9 cellular contexts compared by ENCODE assay signal in the genomic region with DNA sequence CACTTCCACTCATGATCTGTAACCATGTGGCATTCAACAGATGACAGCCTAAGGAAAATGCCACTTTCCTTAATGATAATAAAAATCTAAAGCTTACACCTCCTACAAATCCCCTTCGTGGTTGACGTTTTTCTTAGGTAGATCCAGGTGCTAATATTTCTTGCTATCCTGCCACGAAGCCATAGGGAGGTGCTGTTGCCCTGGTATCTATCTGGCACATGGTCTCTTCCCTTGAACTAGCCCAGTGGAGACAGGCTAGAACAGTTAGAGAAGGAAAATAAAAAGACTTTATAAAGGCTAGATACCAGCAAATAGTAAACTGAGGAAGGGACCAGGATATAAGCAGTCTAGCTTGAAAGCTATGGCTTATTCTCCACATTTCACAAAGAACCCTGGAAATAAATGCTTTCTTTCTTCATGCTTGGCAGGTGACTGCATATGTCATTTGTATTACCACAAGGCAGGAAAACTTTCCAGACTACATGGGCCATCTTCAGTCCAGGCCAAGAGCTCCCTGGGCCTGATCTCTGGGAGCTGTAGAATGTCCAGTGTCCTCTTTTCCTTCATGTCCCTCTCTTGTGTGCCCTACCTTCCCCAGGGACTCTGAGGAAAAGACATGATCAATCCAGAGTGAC. TPM values are rescaled to one million over a fixed set of nuclear protein-coding genes. Genes with fewer than 3 reads are reported as not detected.
DNase-seq lines count a peak whose midpoint lies in the region; ATAC-seq and TF ChIP-seq lines count a peak whose summit lies in the region.
"Had no signal": no experiment of that assay in that cellular context is flagged by ENCODE, and none has a peak within 500 bp of the region (broad histone marks: within the 10 kb centered on the region; RNA-seq: fewer than 3 reads in every experiment).

No MANE protein-coding gene starts in this region.

- TF ChIP-seq CTCF in LNCAP (IDR thresholded peaks at IDR 0.05): peak; percentile 83; the same call in 1 of the 2 replicates
- TF ChIP-seq CTCF in CD8-positive, alpha-beta T cell (IDR thresholded peaks at IDR 0.05): no peak

- DNase-seq in NCI-H2171 treated with DMSO at 0.1 percent for 48 hours (lab: John Stamatoyannopoulos, UW): peak; percentile 57
- DNase-seq in NCI-H2171 (lab: John Stamatoyannopoulos, UW): no peak
- peak; percentile 73 for DNase-seq in islet precursor cell
- no peak for DNase-seq in CD8-positive, alpha-beta T cell
- DNase-seq in activated CD4-positive, alpha-beta T cell treated with anti-CD3 and anti-CD28 coated beads, Interleukin-2, amount 50 U/mL, for 1 hour: no peak

- H3K27ac ChIP-seq in CD8-positive, alpha-beta T cell (ENCODE audit: low read depth, low read length): no peak overlapping the region

- H3K4me1 ChIP-seq in CD8-positive, alpha-beta T cell (ENCODE audit: insufficient read depth, low read length): no peaks in the 10 kb centered on the region

- H3K27me3 ChIP-seq in CD8-positive, alpha-beta T cell (ENCODE audit: insufficient read depth, low read length): no peaks in the 10 kb centered on the region

- no peaks in the 10 kb centered on the region for H3K36me3 Mint-ChIP-seq in CD8-positive, alpha-beta T cell

- peaks cover 9% of the 10 kb centered on the region for H3K27me3 Mint-ChIP-seq in CD8-positive, alpha-beta T cell (ENCODE audit: low read depth)

- H3K36me3 ChIP-seq in CD8-positive, alpha-beta T cell (ENCODE audit: insufficient read depth, low read length): no peaks in the 10 kb centered on the region

- POLR2A ChIA-PET in CD8-positive, alpha-beta T cell (lab: Charles Lee): no interaction called here

- intact Hi-C loops in CD8-positive, alpha-beta T cell (cut with DNase I, micrococcal nuclease): no loop called here

- ATAC-seq in SK-N-SH treated with all-trans-retinoic acid at 6 μM for 48 hours (peak; percentile 42; the same call in 2 of the 3 replicates), GM21526 (IDR thresholded peaks at IDR 0.05; ENCODE audit: low FRiP score, unreplicated experiment) (no peak)
- ATAC-seq in CD8-positive, alpha-beta T cell: no peak

- no peaks in the 10 kb centered on the region for H3K4me1 Mint-ChIP-seq in CD8-positive, alpha-beta T cell (ENCODE audit: low read depth)

- no peaks in the 10 kb centered on the region for H3K9me3 Mint-ChIP-seq in CD8-positive, alpha-beta T cell
- H3K9me3 Mint-ChIP-seq: T-helper 1 cell treated with Interleukin-12 subunit alpha and Interleukin-12 subunit beta and Interleukin-4 antibody, amounts not matched to agents 30 μg/mL and 1 μg/mL, for 36 hours had no signal

- no peaks in the 10 kb centered on the region for H3K9me3 ChIP-seq in CD8-positive, alpha-beta T cell (ENCODE audit: low read length)

- H3K4me3 Mint-ChIP-seq in CD8-positive, alpha-beta T cell: no peak overlapping the region
- H3K4me3 Mint-ChIP-seq: T-helper 1 cell treated with Interleukin-12 subunit alpha and Interleukin-12 subunit beta and Interleukin-4 antibody, amounts not matched to agents 30 μg/mL and 1 μg/mL, for 36 hours had no signal

- H3K27ac Mint-ChIP-seq in CD8-positive, alpha-beta T cell: no peak overlapping the region
- H3K27ac Mint-ChIP-seq: T-helper 1 cell treated with Interleukin-12 subunit alpha and Interleukin-12 subunit beta and Interleukin-4 antibody, amounts not matched to agents 30 μg/mL and 1 μg/mL, for 36 hours had no signal

- H3K4me3 ChIP-seq in CD8-positive, alpha-beta T cell (ENCODE audit: low read depth, low read length): no peak overlapping the region

- CTCF ChIA-PET in CD8-positive, alpha-beta T cell (lab: Charles Lee): no interaction called here

TF ChIP-seq in SK-N-SH treated with all-trans-retinoic acid at 6 μM for 48 hours, 23 proteins besides CTCF, POLR2A, EP300 and RAD21:
- TF ChIP-seq PPARA (CRISPR knock-in tag; IDR thresholded peaks at IDR 0.05; ENCODE audit: borderline replicate concordance) (no peak), ESRRG (CRISPR knock-in tag; IDR thresholded peaks at IDR 0.05) (no peak), OSR1 (CRISPR knock-in tag; IDR thresholded peaks at IDR 0.05) (no peak), ZNF565 (CRISPR knock-in tag; conservative IDR thresholded peaks at IDR 0.05; ENCODE audit: low read depth) (no peak), SNAI2 (CRISPR knock-in tag; IDR thresholded peaks at IDR 0.05) (no peak), ZNF70 (CRISPR knock-in tag; IDR thresholded peaks at IDR 0.05) (no peak), ISL1 (CRISPR knock-in tag; IDR thresholded peaks at IDR 0.05) (no peak), BACH2 (CRISPR knock-in tag; IDR thresholded peaks at IDR 0.05; ENCODE audit: borderline replicate concordance) (no peak), ZFP3 (CRISPR knock-in tag; IDR thresholded peaks at IDR 0.05) (no peak)
- TF ChIP-seq, protein P1, sequence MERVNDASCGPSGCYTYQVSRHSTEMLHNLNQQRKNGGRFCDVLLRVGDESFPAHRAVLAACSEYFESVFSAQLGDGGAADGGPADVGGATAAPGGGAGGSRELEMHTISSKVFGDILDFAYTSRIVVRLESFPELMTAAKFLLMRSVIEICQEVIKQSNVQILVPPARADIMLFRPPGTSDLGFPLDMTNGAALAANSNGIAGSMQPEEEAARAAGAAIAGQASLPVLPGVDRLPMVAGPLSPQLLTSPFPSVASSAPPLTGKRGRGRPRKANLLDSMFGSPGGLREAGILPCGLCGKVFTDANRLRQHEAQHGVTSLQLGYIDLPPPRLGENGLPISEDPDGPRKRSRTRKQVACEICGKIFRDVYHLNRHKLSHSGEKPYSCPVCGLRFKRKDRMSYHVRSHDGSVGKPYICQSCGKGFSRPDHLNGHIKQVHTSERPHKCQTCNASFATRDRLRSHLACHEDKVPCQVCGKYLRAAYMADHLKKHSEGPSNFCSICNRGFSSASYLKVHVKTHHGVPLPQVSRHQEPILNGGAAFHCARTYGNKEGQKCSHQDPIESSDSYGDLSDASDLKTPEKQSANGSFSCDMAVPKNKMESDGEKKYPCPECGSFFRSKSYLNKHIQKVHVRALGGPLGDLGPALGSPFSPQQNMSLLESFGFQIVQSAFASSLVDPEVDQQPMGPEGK (CRISPR knock-in tag; IDR thresholded peaks at IDR 0.05; ENCODE audit: borderline replicate concordance): no peak
- TF ChIP-seq, protein P2, sequence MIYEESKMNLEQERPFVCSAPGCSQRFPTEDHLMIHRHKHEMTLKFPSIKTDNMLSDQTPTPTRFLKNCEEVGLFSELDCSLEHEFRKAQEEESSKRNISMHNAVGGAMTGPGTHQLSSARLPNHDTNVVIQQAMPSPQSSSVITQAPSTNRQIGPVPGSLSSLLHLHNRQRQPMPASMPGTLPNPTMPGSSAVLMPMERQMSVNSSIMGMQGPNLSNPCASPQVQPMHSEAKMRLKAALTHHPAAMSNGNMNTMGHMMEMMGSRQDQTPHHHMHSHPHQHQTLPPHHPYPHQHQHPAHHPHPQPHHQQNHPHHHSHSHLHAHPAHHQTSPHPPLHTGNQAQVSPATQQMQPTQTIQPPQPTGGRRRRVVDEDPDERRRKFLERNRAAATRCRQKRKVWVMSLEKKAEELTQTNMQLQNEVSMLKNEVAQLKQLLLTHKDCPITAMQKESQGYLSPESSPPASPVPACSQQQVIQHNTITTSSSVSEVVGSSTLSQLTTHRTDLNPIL (CRISPR knock-in tag; IDR thresholded peaks at IDR 0.05; ENCODE audit: low read depth): no peak
- TF ChIP-seq, protein P3, sequence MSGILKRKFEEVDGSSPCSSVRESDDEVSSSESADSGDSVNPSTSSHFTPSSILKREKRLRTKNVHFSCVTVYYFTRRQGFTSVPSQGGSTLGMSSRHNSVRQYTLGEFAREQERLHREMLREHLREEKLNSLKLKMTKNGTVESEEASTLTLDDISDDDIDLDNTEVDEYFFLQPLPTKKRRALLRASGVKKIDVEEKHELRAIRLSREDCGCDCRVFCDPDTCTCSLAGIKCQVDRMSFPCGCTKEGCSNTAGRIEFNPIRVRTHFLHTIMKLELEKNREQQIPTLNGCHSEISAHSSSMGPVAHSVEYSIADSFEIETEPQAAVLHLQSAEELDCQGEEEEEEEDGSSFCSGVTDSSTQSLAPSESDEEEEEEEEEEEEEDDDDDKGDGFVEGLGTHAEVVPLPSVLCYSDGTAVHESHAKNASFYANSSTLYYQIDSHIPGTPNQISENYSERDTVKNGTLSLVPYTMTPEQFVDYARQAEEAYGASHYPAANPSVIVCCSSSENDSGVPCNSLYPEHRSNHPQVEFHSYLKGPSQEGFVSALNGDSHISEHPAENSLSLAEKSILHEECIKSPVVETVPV (CRISPR knock-in tag; IDR thresholded peaks at IDR 0.05): no peak
- TF ChIP-seq, protein P4, sequence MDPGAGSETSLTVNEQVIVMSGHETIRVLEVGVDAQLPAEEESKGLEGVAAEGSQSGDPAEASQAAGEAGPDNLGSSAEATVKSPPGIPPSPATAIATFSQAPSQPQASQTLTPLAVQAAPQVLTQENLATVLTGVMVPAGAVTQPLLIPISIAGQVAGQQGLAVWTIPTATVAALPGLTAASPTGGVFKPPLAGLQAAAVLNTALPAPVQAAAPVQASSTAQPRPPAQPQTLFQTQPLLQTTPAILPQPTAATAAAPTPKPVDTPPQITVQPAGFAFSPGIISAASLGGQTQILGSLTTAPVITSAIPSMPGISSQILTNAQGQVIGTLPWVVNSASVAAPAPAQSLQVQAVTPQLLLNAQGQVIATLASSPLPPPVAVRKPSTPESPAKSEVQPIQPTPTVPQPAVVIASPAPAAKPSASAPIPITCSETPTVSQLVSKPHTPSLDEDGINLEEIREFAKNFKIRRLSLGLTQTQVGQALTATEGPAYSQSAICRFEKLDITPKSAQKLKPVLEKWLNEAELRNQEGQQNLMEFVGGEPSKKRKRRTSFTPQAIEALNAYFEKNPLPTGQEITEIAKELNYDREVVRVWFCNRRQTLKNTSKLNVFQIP (CRISPR knock-in tag; IDR thresholded peaks at IDR 0.05; ENCODE audit: borderline replicate concordance, low read depth): no peak

RNA-seq across cellular contexts. Expression of a gene that starts 15.3 kb away (rescaled TPM):
- total RNA-seq in CD8-positive, alpha-beta T cell: not detected

Comparison
In these comparisons a context has a peak if more than half of its experiments do, and no peak if none do; other contexts are left out.
1. DNase-seq: peak in NCI-H2171 treated with DMSO at 0.1 percent for 48 hours (single experiment) and islet precursor cell (single experiment); none in NCI-H2171 (single experiment), CD8-positive, alpha-beta T cell (0 of 7) and activated CD4-positive, alpha-beta T cell treated with anti-CD3 and anti-CD28 coated beads, Interleukin-2, amount 50 U/mL, for 1 hour (single experiment).